In genomic region chr14:87102979-87103378, GRCh38 we compare ENCODE assay signal across 1 cellular context.
TF ChIP-seq lines count a peak whose summit lies in the region.

No MANE protein-coding gene starts in this region.

TF ChIP-seq in GM23338, 12 proteins besides CTCF, POLR2A, EP300 and RAD21 (continued from another document):
- no peak for TF ChIP-seq POLR2AphosphoS5 (IDR thresholded peaks at IDR 0.05; ENCODE audit: low read depth)
- TF ChIP-seq CREB1 (CRISPR knock-in tag; IDR thresholded peaks at IDR 0.05; ENCODE audit: low read depth) = no peak
- no peak for TF ChIP-seq NANOG (IDR thresholded peaks at IDR 0.05; ENCODE audit: borderline replicate concordance)
- TF ChIP-seq ZNF331 (CRISPR knock-in tag; IDR thresholded peaks at IDR 0.05; ENCODE audit: low read depth) = no peak
